Comparison of ENCODE assay signal across 15 cellular contexts in genomic region chr10:24727811-24728210, GRCh38. TPM values are rescaled to one million over a fixed set of nuclear protein-coding genes. Genes with fewer than 3 reads are reported as not detected.
DNase-seq lines count a peak whose midpoint lies in the region; ATAC-seq and TF ChIP-seq lines count a peak whose summit lies in the region.
"Had no signal": no experiment of that assay in that cellular context is flagged by ENCODE, and none has a peak within 500 bp of the region (broad histone marks: within the 10 kb centered on the region; RNA-seq: fewer than 3 reads in every experiment).

No MANE protein-coding gene starts in this region.

- intact Hi-C loops in OCI-LY7 (cut with micrococcal nuclease; ENCODE audit: unreplicated experiment) (loop anchor here (10.0 kb wide), 1 partner anchor 1293 kb away; the partner anchor contains the start of gene OTUD1), adrenal gland (cut with DNase I) (loop anchor here in 1 of 2 donors (10.0 kb wide), 1 partner anchor 227 kb away; the partner anchor contains the start of gene PRTFDC1)

- peaks cover 22% of the 10 kb centered on the region for H3K4me1 ChIP-seq in RWPE2 (ENCODE audit: insufficient read depth, poor library complexity, severe bottlenecking)
- H3K4me1 ChIP-seq in foreskin keratinocyte: peaks cover 32% of the 10 kb centered on the region
- no peaks in the 10 kb centered on the region for H3K4me1 ChIP-seq in OCI-LY7 (ENCODE audit: insufficient read depth, low read length, poor library complexity, severe bottlenecking)
- H3K4me1 ChIP-seq in adrenal gland (replicated peaks in 1 of 2): no peaks in the 10 kb centered on the region

- H3K36me3 ChIP-seq in RWPE2 (ENCODE audit: low read depth): no peaks in the 10 kb centered on the region
- H3K36me3 ChIP-seq in OCI-LY7 (ENCODE audit: insufficient read depth, low read length): no peaks in the 10 kb centered on the region
- no peaks in the 10 kb centered on the region for H3K36me3 ChIP-seq in adrenal gland (replicated peaks in 1 of 2)
- H3K36me3 ChIP-seq: sigmoid colon had no signal

- TF ChIP-seq POLR2A in adrenal gland (IDR thresholded peaks at IDR 0.05): no peak

- H3K27ac ChIP-seq in RWPE2 (ENCODE audit: poor library complexity, severe bottlenecking) (no peak overlapping the region), foreskin keratinocyte (no peak overlapping the region), OCI-LY7 (ENCODE audit: low read depth, low read length, poor library complexity, severe bottlenecking) (no peak overlapping the region), adrenal gland (no peak overlapping the region)
- H3K27ac ChIP-seq: sigmoid colon had no signal

- no peak overlapping the region for H2AFZ ChIP-seq in OCI-LY7 (ENCODE audit: low read length)

- POLR2A ChIA-PET in OCI-LY7 (lab: Charles Lee): no interaction called here

- no peaks in the 10 kb centered on the region for H3K79me2 ChIP-seq in OCI-LY7 (ENCODE audit: insufficient read depth, low read depth, low read length)

- H3K4me3 ChIP-seq in AG09309 (ENCODE audit: control insufficient read depth, low read depth, low read length): no peak overlapping the region
- no peak overlapping the region for H3K4me3 ChIP-seq in RWPE2 (ENCODE audit: severe bottlenecking)
- H3K4me3 ChIP-seq in OCI-LY7 (ENCODE audit: low read depth, low read length, poor library complexity, severe bottlenecking): no peak overlapping the region
- H3K4me3 ChIP-seq in adrenal gland: no peak overlapping the region
- H3K4me3 ChIP-seq: sigmoid colon had no signal

- H3K4me2 ChIP-seq in OCI-LY7 (ENCODE audit: low read length): no peak overlapping the region

- H3K9me3 ChIP-seq in RWPE2 (ENCODE audit: severe bottlenecking) (no peaks in the 10 kb centered on the region), OCI-LY7 (ENCODE audit: low read length) (no peaks in the 10 kb centered on the region), adrenal gland (replicated peaks in 1 of 3) (no peaks in the 10 kb centered on the region)
- H3K9me3 ChIP-seq: sigmoid colon had no signal

- BruUV-seq in OCI-LY7 (replicated peaks; lab: Mats Ljungman, UMichigan): no TSS peak

- DNase-seq in AG09309 (ENCODE audit: low read depth) (no peak), RWPE2 (ENCODE audit: low spot score) (no peak), foreskin keratinocyte (no peak), NAMALWA (ENCODE audit: low spot score) (no peak), OCI-LY7 (ENCODE audit: low spot score) (no peak), adrenal gland (no peak)
- DNase-seq: activated CD4-positive, alpha-beta T cell treated with anti-CD3 and anti-CD28 coated beads, Interleukin-2, amount 50 U/mL, for 1 hour; activated effector memory CD4-positive, alpha-beta T cell treated with anti-CD3 and anti-CD28 coated beads, Interleukin-2, amount 50 U/mL, for 16 hours; kidney; naive B cell; NCI-H1092 treated with DMSO at 0.1 percent for 48 hours; NCI-H524 treated with DMSO at 0.1 percent for 48 hours; sigmoid colon had no signal

- 84 to 88% (median 87%) methylated on average over 9 of the region's 9 CpGs for WGBS in adrenal gland, 4 donors

- no peaks in the 10 kb centered on the region for H3K9me2 ChIP-seq in OCI-LY7 (ENCODE audit: insufficient read depth, low read length)

- no peak for ATAC-seq in RWPE2 (ENCODE audit: low read depth)
- no peak for ATAC-seq in foreskin keratinocyte
- ATAC-seq in GM21526 (IDR thresholded peaks at IDR 0.05; ENCODE audit: low FRiP score, unreplicated experiment): no peak

- CTCF ChIA-PET in OCI-LY7 (lab: Charles Lee; ENCODE audit: unreplicated experiment): no interaction called here

- TF ChIP-seq CTCF in AG09309 (IDR thresholded peaks at IDR 0.05; ENCODE audit: control insufficient read depth, insufficient read depth, low read depth, low read length, missing control alignments): peak; percentile 26
- TF ChIP-seq CTCF in GM12873 (IDR thresholded peaks at IDR 0.05; ENCODE audit: insufficient read depth, low read depth, low read length, missing control alignments): peak; percentile 6
- TF ChIP-seq CTCF in RWPE2 (IDR thresholded peaks at IDR 0.05; ENCODE audit: poor library complexity, severe bottlenecking): peak; percentile 23
- TF ChIP-seq CTCF in foreskin keratinocyte (conservative IDR thresholded peaks at IDR 0.05): peak; percentile 41
- TF ChIP-seq CTCF in OCI-LY7 (conservative IDR thresholded peaks at IDR 0.05; ENCODE audit: low read length): no peak
- peak in 1 of 6 experiments; percentile 14 for TF ChIP-seq CTCF in adrenal gland (IDR thresholded peaks at IDR 0.05)

- no peaks in the 10 kb centered on the region for H4K20me1 ChIP-seq in OCI-LY7 (ENCODE audit: insufficient read depth, low read length)

- H3K27me3 ChIP-seq in RWPE2 (ENCODE audit: insufficient read depth, poor library complexity, severe bottlenecking): no peaks in the 10 kb centered on the region
- H3K27me3 ChIP-seq in foreskin keratinocyte: no peaks in the 10 kb centered on the region
- H3K27me3 ChIP-seq in adrenal gland: no peaks in the 10 kb centered on the region
- H3K27me3 ChIP-seq: sigmoid colon had no signal

RNA-seq across cellular contexts. Expression of gene ARHGAP21, which starts 4.1 kb away (rescaled TPM):
- total RNA-seq in foreskin keratinocyte (103 and 113 TPM in 2 replicates), OCI-LY7 (2022) (44.9 and 52.5 TPM in 2 replicates), adrenal gland (100 to 1,000 TPM in 5 of 8 donors, 10 to 100 TPM in 3; 80.4 to 160 (median 122) TPM)
- polyA plus RNA-seq in foreskin keratinocyte (21.2 and 23.9 TPM in 2 replicates), adrenal gland (10 to 100 TPM; 45.2 to 74.1 (median 66.6) TPM)
- 24.2 and 24.3 TPM in 2 replicates for total RNA-seq in OCI-LY7 (2014; rRNA removed; shearing (Covaris generic))
